In genomic region chr9:107751522-107752235, GRCh38 we compare ENCODE assay signal across 8 cellular contexts.
DNase-seq lines count a peak whose midpoint lies in the region; ATAC-seq and TF ChIP-seq lines count a peak whose summit lies in the region.

No MANE protein-coding gene starts in this region.

- TF ChIP-seq CTCF in endodermal cell (conservative IDR thresholded peaks at IDR 0.05): no peak

- H3K4me3 ChIP-seq in endodermal cell (ENCODE audit: low read length): no peak overlapping the region

- H3K4me1 ChIP-seq in endodermal cell (ENCODE audit: control insufficient read depth, insufficient read depth, low read length): no peaks in the 10 kb centered on the region

- peaks cover 77% of the 10 kb centered on the region for H3K27me3 Mint-ChIP-seq in endodermal cell (ENCODE audit: insufficient read depth)

- no peaks in the 10 kb centered on the region for H3K36me3 Mint-ChIP-seq in endodermal cell (ENCODE audit: low read depth)

- H3K9me3 ChIP-seq in endodermal cell (ENCODE audit: control insufficient read depth, low read length): no peaks in the 10 kb centered on the region

- no peak overlapping the region for H3K9ac ChIP-seq in endodermal cell (ENCODE audit: extremely low read depth, low read length, poor library complexity, severe bottlenecking)

- H3K4me1 Mint-ChIP-seq in endodermal cell: no peaks in the 10 kb centered on the region

- H3K4me3 Mint-ChIP-seq in endodermal cell: no peak overlapping the region

- no peaks in the 10 kb centered on the region for H3K9me3 Mint-ChIP-seq in endodermal cell

- 58 to 63% methylated on average over 2 to 5 of the region's 5 CpGs for WGBS in endodermal cell (ENCODE audit: insufficient coverage in 1 of 2, insufficient read length in 1 of 2), 2 experiments

- DNase-seq in AG08396 (ENCODE audit: low spot score) (peak; percentile 33), dermis microvascular lymphatic vessel endothelial cell (ENCODE audit: low read depth in 2 of 2) (peak; percentile 78 to 80), pons (ENCODE audit: low spot score) (peak; percentile 25), endodermal cell (no peak), SHP77 treated with DMSO at 0.1 percent for 48 hours (lab: John Stamatoyannopoulos, UW) (no peak)
- DNase-seq in stimulated activated CD4-positive, alpha-beta T cell treated with anti-CD3 and anti-CD28 coated beads, Interleukin-12 subunit alpha, Interleukin-12 subunit beta, amount 100 ng/mL, for 4 hours: no peak

- ATAC-seq in GM19455 (IDR thresholded peaks at IDR 0.05; ENCODE audit: unreplicated experiment) (peak; percentile 65), HG03575 (IDR thresholded peaks at IDR 0.05; ENCODE audit: extremely low read depth, insufficient number of reproducible peaks, low FRiP score, unreplicated experiment) (peak; percentile 83)

- no peaks in the 10 kb centered on the region for H3K36me3 ChIP-seq in endodermal cell (ENCODE audit: control insufficient read depth, insufficient read depth, low read length)

- no peak overlapping the region for H3K27ac ChIP-seq in endodermal cell (ENCODE audit: low read depth, low read length)

- H3K27me3 ChIP-seq in endodermal cell (ENCODE audit: control insufficient read depth, insufficient read depth, low read length, poor library complexity, severe bottlenecking): peaks cover 83% of the 10 kb centered on the region

- H3K27ac Mint-ChIP-seq in endodermal cell: no peak overlapping the region

Comparison
In these comparisons a context has a peak if more than half of its experiments do, and no peak if none do; other contexts are left out.
1. DNase-seq: peak in AG08396 (single experiment), dermis microvascular lymphatic vessel endothelial cell (2 of 2) and pons (single experiment); none in endodermal cell (single experiment), stimulated activated CD4-positive, alpha-beta T cell treated with anti-CD3 and anti-CD28 coated beads, Interleukin-12 subunit alpha, Interleukin-12 subunit beta, amount 100 ng/mL, for 4 hours (single experiment) and SHP77 treated with DMSO at 0.1 percent for 48 hours (single experiment).